Comparison of ENCODE assay signal across 23 cellular contexts in the genomic region with DNA sequence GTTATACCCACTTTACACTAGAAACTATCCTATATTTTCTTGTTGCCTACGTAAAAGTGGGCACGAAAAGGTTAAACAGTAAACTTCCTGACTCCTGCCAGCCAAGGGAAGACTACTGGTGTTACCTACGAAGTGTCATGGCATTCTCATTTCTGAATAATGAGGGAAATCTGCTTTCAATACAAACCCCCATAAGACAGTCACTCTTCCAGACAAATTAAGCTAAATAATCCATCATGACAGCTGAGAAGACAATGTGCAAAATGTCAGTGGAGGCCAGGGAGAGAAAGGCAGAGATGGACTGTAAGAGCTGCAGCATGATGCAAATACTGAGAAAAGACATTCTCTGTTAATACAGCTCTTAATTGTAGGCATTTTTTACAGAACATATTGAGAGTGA.
"Had no signal": no experiment of that assay in that cellular context is flagged by ENCODE, and none has a peak within 500 bp of the region (broad histone marks: within the 10 kb centered on the region; RNA-seq: fewer than 3 reads in every experiment).

No MANE protein-coding gene starts in this region.

- H3K9me3 ChIP-seq: lower lobe of right lung, pancreas, prostate gland, testis, thyroid gland, transverse colon, upper lobe of left lung, vagina had no signal

- H3K9me3 Mint-ChIP-seq: naive thymus-derived CD8-positive, alpha-beta T cell; nephron; stimulated activated effector memory CD8-positive, alpha-beta T cell treated with anti-CD3 and anti-CD28 coated beads, Interleukin-12 subunit alpha, Interleukin-12 subunit beta, amount 100 ng/mL, for 72 hours; stimulated activated naive CD8-positive, alpha-beta T cell treated with anti-CD3 and anti-CD28 coated beads, Interleukin-15, amount 100 ng/mL, for 72 hours had no signal

- ATAC-seq: lower lobe of right lung; naive thymus-derived CD8-positive, alpha-beta T cell; pancreas; sciatic nerve; stimulated activated effector memory CD8-positive, alpha-beta T cell treated with anti-CD3 and anti-CD28 coated beads, Interleukin-12 subunit alpha, Interleukin-12 subunit beta, amount 100 ng/mL, for 72 hours; stimulated activated naive CD8-positive, alpha-beta T cell treated with anti-CD3 and anti-CD28 coated beads, Interleukin-15, amount 100 ng/mL, for 72 hours had no signal

- H3K27ac ChIP-seq: hepatocyte, lower lobe of right lung, pancreas, prostate gland, skin epidermis, testis, thyroid gland, transverse colon, upper lobe of left lung, vagina had no signal

- DNase-seq: head of caudate nucleus; islet precursor cell; lower lobe of right lung; mammary epithelial cell; mesenchymal stem cell; naive thymus-derived CD8-positive, alpha-beta T cell; nucleus accumbens; pancreas; posterior cingulate gyrus; stimulated activated CD4-positive, alpha-beta T cell treated with anti-CD3 and anti-CD28 coated beads, Interleukin-4, amount 100 ng/mL, for 24 hours; stimulated activated naive CD4-positive, alpha-beta T cell treated with Interleukin-2 at 50 U/mL for 16 hours; stimulated activated naive CD8-positive, alpha-beta T cell treated with anti-CD3 and anti-CD28 coated beads, Interleukin-15, amount 100 ng/mL, for 72 hours; testis; thyroid gland; transverse colon; upper lobe of left lung had no signal

- H3K27ac Mint-ChIP-seq: naive thymus-derived CD8-positive, alpha-beta T cell; stimulated activated effector memory CD8-positive, alpha-beta T cell treated with anti-CD3 and anti-CD28 coated beads, Interleukin-12 subunit alpha, Interleukin-12 subunit beta, amount 100 ng/mL, for 72 hours; stimulated activated naive CD8-positive, alpha-beta T cell treated with anti-CD3 and anti-CD28 coated beads, Interleukin-15, amount 100 ng/mL, for 72 hours had no signal

- H2AFZ ChIP-seq: hepatocyte had no signal

- H3K4me3 Mint-ChIP-seq: naive thymus-derived CD8-positive, alpha-beta T cell; nephron; stimulated activated effector memory CD8-positive, alpha-beta T cell treated with anti-CD3 and anti-CD28 coated beads, Interleukin-12 subunit alpha, Interleukin-12 subunit beta, amount 100 ng/mL, for 72 hours; stimulated activated naive CD8-positive, alpha-beta T cell treated with anti-CD3 and anti-CD28 coated beads, Interleukin-15, amount 100 ng/mL, for 72 hours had no signal

- H3K27me3 ChIP-seq: hepatocyte, pancreas, testis, thyroid gland, transverse colon, upper lobe of left lung, vagina had no signal

- H3K36me3 ChIP-seq: lower lobe of right lung, pancreas, prostate gland, thyroid gland, transverse colon, upper lobe of left lung, vagina had no signal

- H3K4me3 ChIP-seq: hepatocyte, lower lobe of right lung, pancreas, prostate gland, skin epidermis, testis, thyroid gland, transverse colon, upper lobe of left lung, vagina had no signal

- H3K4me1 ChIP-seq: pancreas, prostate gland, testis, thyroid gland, upper lobe of left lung had no signal

- H3K4me2 ChIP-seq: hepatocyte had no signal

- H3K79me2 ChIP-seq: hepatocyte had no signal

- H3K4me1 Mint-ChIP-seq: naive thymus-derived CD8-positive, alpha-beta T cell; stimulated activated effector memory CD8-positive, alpha-beta T cell treated with anti-CD3 and anti-CD28 coated beads, Interleukin-12 subunit alpha, Interleukin-12 subunit beta, amount 100 ng/mL, for 72 hours; stimulated activated naive CD8-positive, alpha-beta T cell treated with anti-CD3 and anti-CD28 coated beads, Interleukin-15, amount 100 ng/mL, for 72 hours had no signal

- H3K36me3 Mint-ChIP-seq: naive thymus-derived CD8-positive, alpha-beta T cell; stimulated activated effector memory CD8-positive, alpha-beta T cell treated with anti-CD3 and anti-CD28 coated beads, Interleukin-12 subunit alpha, Interleukin-12 subunit beta, amount 100 ng/mL, for 72 hours had no signal
